1 cellular context compared by ENCODE assay signal in genomic region chr11:34234086-34234740, GRCh38.
A peak's percentile ranks its signal among the peaks of the same experiment; 100 is the strongest.
TF ChIP-seq lines count a peak whose summit lies in the region.

No MANE protein-coding gene starts in this region.

TF ChIP-seq in GM23338, 12 proteins besides CTCF, POLR2A, EP300 and RAD21 (continued from another document):
- TF ChIP-seq ZNF462 (CRISPR knock-in tag; IDR thresholded peaks at IDR 0.05) (peak; percentile 61; the same call in 1 of the 2 replicates), EZH2 (IDR thresholded peaks at IDR 0.05; ENCODE audit: low read depth, unreplicated experiment) (no peak), POLR2AphosphoS5 (IDR thresholded peaks at IDR 0.05; ENCODE audit: low read depth) (no peak), CREB1 (CRISPR knock-in tag; IDR thresholded peaks at IDR 0.05; ENCODE audit: low read depth) (peak; percentile 46; the same call in 1 of the 2 replicates)
